ENCODE assay signal across 37 cellular contexts in genomic region chr5:88863523-88863922, GRCh38.
"Had no signal": no experiment of that assay in that cellular context is flagged by ENCODE, and none has a peak within 500 bp of the region (broad histone marks: within the 10 kb centered on the region; RNA-seq: fewer than 3 reads in every experiment).

No MANE protein-coding gene starts in this region.

- FAIRE-seq: astrocyte, TTC549 had no signal

- H3K27me3 Mint-ChIP-seq: activated CD4-positive, alpha-beta memory T cell treated with anti-CD3 and anti-CD28 coated beads, Interleukin-2, amount 10 ng/mL, durations not matched to agents 7 days and 5 days; activated CD4-positive, alpha-beta T cell treated with anti-CD3 and anti-CD28 coated beads for 36 hours; activated CD4-positive, alpha-beta T cell treated with anti-CD3 and anti-CD28 coated beads, Interleukin-2, amount 10 ng/mL, durations not matched to agents 7 days and 5 days; activated CD8-positive, alpha-beta memory T cell treated with anti-CD3 and anti-CD28 coated beads, Interleukin-2, amount 10 ng/mL, durations not matched to agents 7 days and 5 days; activated naive CD4-positive, alpha-beta T cell treated with anti-CD3 and anti-CD28 coated beads, Interleukin-2, amount 10 ng/mL, durations not matched to agents 7 days and 5 days; activated T-cell treated with anti-CD3 and anti-CD28 coated beads, Interleukin-2, amount 50 U/mL, for 24 hours had no signal

- H3K4me3 Mint-ChIP-seq: activated CD4-positive, alpha-beta memory T cell treated with anti-CD3 and anti-CD28 coated beads, Interleukin-2, amount 10 ng/mL, durations not matched to agents 7 days and 5 days; activated CD4-positive, alpha-beta T cell treated with anti-CD3 and anti-CD28 coated beads for 36 hours; activated CD4-positive, alpha-beta T cell treated with anti-CD3 and anti-CD28 coated beads, Interleukin-2, amount 10 ng/mL, durations not matched to agents 7 days and 5 days; activated CD8-positive, alpha-beta memory T cell treated with anti-CD3 and anti-CD28 coated beads, Interleukin-2, amount 10 ng/mL, durations not matched to agents 7 days and 5 days; activated CD8-positive, alpha-beta T cell treated with anti-CD3 and anti-CD28 coated beads, Interleukin-2, amount 10 ng/mL, durations not matched to agents 7 days and 5 days; activated naive CD4-positive, alpha-beta T cell treated with anti-CD3 and anti-CD28 coated beads, Interleukin-2, amount 10 ng/mL, durations not matched to agents 7 days and 5 days; activated naive CD8-positive, alpha-beta T cell treated with anti-CD3 and anti-CD28 coated beads for 36 hours; activated T-cell treated with anti-CD3 and anti-CD28 coated beads, Interleukin-2, amount 50 U/mL, for 24 hours; T-helper 1 cell treated with Interleukin-12 subunit alpha and Interleukin-12 subunit beta and Interleukin-4 antibody, amounts not matched to agents 30 μg/mL and 1 μg/mL, for 36 hours; T-helper 2 cell treated with Interferon-gamma antibody and Interleukin-4, amounts not matched to agents 5 μg/mL and 100 μg/mL, for 36 hours; WTC11 had no signal

- H3K27ac ChIP-seq: adrenal gland, body of pancreas, brain microvascular endothelial cell, breast epithelium, VCaP had no signal

- H3K27me3 ChIP-seq: adrenal gland, body of pancreas, brain microvascular endothelial cell, breast epithelium had no signal

- H3K36me3 Mint-ChIP-seq: activated CD8-positive, alpha-beta memory T cell treated with anti-CD3 and anti-CD28 coated beads, Interleukin-2, amount 10 ng/mL, durations not matched to agents 7 days and 5 days; activated naive CD4-positive, alpha-beta T cell treated with anti-CD3 and anti-CD28 coated beads, Interleukin-2, amount 10 ng/mL, durations not matched to agents 7 days and 5 days; activated naive CD4-positive, alpha-beta T cell treated with anti-CD3 and anti-CD28 coated beads, Interleukin-2, amount 50 U/mL, for 72 hours; activated naive CD8-positive, alpha-beta T cell treated with anti-CD3 and anti-CD28 coated beads for 36 hours; WTC11 had no signal

- DNase-seq: activated CD4-positive, alpha-beta memory T cell treated with anti-CD3 and anti-CD28 coated beads, Interleukin-2, amount 10 ng/mL, durations not matched to agents 7 days and 5 days; activated CD4-positive, alpha-beta T cell treated with anti-CD3 and anti-CD28 coated beads for 1 hour; activated CD4-positive, alpha-beta T cell treated with anti-CD3 and anti-CD28 coated beads for 36 hours; activated CD4-positive, alpha-beta T cell treated with anti-CD3 and anti-CD28 coated beads for 48 hours; activated CD4-positive, alpha-beta T cell treated with anti-CD3 and anti-CD28 coated beads, Interleukin-2, amount 10 ng/mL, durations not matched to agents 7 days and 5 days; activated CD4-positive, alpha-beta T cell treated with anti-CD3 and anti-CD28 coated beads, Interleukin-2, amount 50 U/mL, for 48 hours; activated CD4-positive, CD25-positive, alpha-beta regulatory T cell; activated CD8-positive, alpha-beta memory T cell treated with anti-CD3 and anti-CD28 coated beads for 24 hours; activated CD8-positive, alpha-beta memory T cell treated with anti-CD3 and anti-CD28 coated beads, Interleukin-2, amount 10 ng/mL, durations not matched to agents 7 days and 5 days; activated CD8-positive, alpha-beta memory T cell treated with anti-CD3 and anti-CD28 coated beads, Interleukin-2, amount 50 U/mL, for 48 hours; activated CD8-positive, alpha-beta T cell treated with anti-CD3 and anti-CD28 coated beads, Interleukin-2, amount 10 ng/mL, durations not matched to agents 7 days and 5 days; activated effector memory CD4-positive, alpha-beta T cell treated with Interleukin-2 at 50 U/mL for 16 hours; activated gamma-delta T cell; activated naive CD4-positive, alpha-beta T cell treated with anti-CD3 and anti-CD28 coated beads, Interleukin-2, amount 10 ng/mL, durations not matched to agents 7 days and 5 days; activated naive CD4-positive, alpha-beta T cell treated with Interleukin-2 at 50 U/mL for 16 hours; activated naive CD8-positive, alpha-beta T cell treated with anti-CD3 and anti-CD28 coated beads for 36 hours; activated T-cell treated with anti-CD3 and anti-CD28 coated beads, Interleukin-2, amount 50 U/mL, for 24 hours; activated T-cell treated with anti-CD3 and anti-CD28 coated beads, Interleukin-2, amount 50 U/mL, for 48 hours; adrenal gland; amniotic stem cell; aorta; body of pancreas; brain microvascular endothelial cell; central memory CD4-positive, alpha-beta T cell; T-helper 1 cell; T-helper 2 cell; T-helper 9 cell had no signal

- H3K4me1 Mint-ChIP-seq: activated CD4-positive, alpha-beta memory T cell treated with anti-CD3 and anti-CD28 coated beads, Interleukin-2, amount 10 ng/mL, durations not matched to agents 7 days and 5 days; activated CD4-positive, alpha-beta T cell treated with anti-CD3 and anti-CD28 coated beads for 36 hours; activated CD4-positive, alpha-beta T cell treated with anti-CD3 and anti-CD28 coated beads, Interleukin-2, amount 10 ng/mL, durations not matched to agents 7 days and 5 days; activated CD8-positive, alpha-beta memory T cell treated with anti-CD3 and anti-CD28 coated beads, Interleukin-2, amount 10 ng/mL, durations not matched to agents 7 days and 5 days; activated naive CD4-positive, alpha-beta T cell treated with anti-CD3 and anti-CD28 coated beads, Interleukin-2, amount 10 ng/mL, durations not matched to agents 7 days and 5 days; activated naive CD8-positive, alpha-beta T cell treated with anti-CD3 and anti-CD28 coated beads for 36 hours; WTC11 had no signal

- H3K4me3 ChIP-seq: adrenal gland, body of pancreas, breast epithelium had no signal

- H3K27ac Mint-ChIP-seq: activated CD4-positive, alpha-beta memory T cell treated with anti-CD3 and anti-CD28 coated beads, Interleukin-2, amount 10 ng/mL, durations not matched to agents 7 days and 5 days; activated CD4-positive, alpha-beta T cell treated with anti-CD3 and anti-CD28 coated beads for 36 hours; activated CD4-positive, alpha-beta T cell treated with anti-CD3 and anti-CD28 coated beads, Interleukin-2, amount 10 ng/mL, durations not matched to agents 7 days and 5 days; activated CD8-positive, alpha-beta memory T cell treated with anti-CD3 and anti-CD28 coated beads, Interleukin-2, amount 10 ng/mL, durations not matched to agents 7 days and 5 days; activated CD8-positive, alpha-beta T cell treated with anti-CD3 and anti-CD28 coated beads, Interleukin-2, amount 10 ng/mL, durations not matched to agents 7 days and 5 days; activated naive CD4-positive, alpha-beta T cell treated with anti-CD3 and anti-CD28 coated beads, Interleukin-2, amount 10 ng/mL, durations not matched to agents 7 days and 5 days; activated naive CD4-positive, alpha-beta T cell treated with anti-CD3 and anti-CD28 coated beads, Interleukin-2, amount 50 U/mL, for 72 hours; activated naive CD8-positive, alpha-beta T cell treated with anti-CD3 and anti-CD28 coated beads for 36 hours; activated T-cell treated with anti-CD3 and anti-CD28 coated beads, Interleukin-2, amount 50 U/mL, for 24 hours; activated T-helper 2 cell treated with anti-CD3 and anti-CD28 coated beads, Interferon-gamma antibody, Interleukin-2, Interleukin-4, amounts not matched to agents 10 μg/mL and 5 μg/mL and 100 μg/mL, durations not matched to agents 14 hours and 24 hours and 36 hours; T-helper 1 cell treated with Interleukin-12 subunit alpha and Interleukin-12 subunit beta and Interleukin-4 antibody, amounts not matched to agents 30 μg/mL and 1 μg/mL, for 36 hours; T-helper 2 cell treated with Interferon-gamma antibody and Interleukin-4, amounts not matched to agents 5 μg/mL and 100 μg/mL, for 36 hours; WTC11 had no signal

- H3K4me1 ChIP-seq: body of pancreas, breast epithelium had no signal

- H3K9me3 Mint-ChIP-seq: activated CD4-positive, alpha-beta memory T cell treated with anti-CD3 and anti-CD28 coated beads, Interleukin-2, amount 10 ng/mL, durations not matched to agents 7 days and 5 days; activated CD4-positive, alpha-beta T cell treated with anti-CD3 and anti-CD28 coated beads, Interleukin-2, amount 10 ng/mL, durations not matched to agents 7 days and 5 days; activated naive CD4-positive, alpha-beta T cell treated with anti-CD3 and anti-CD28 coated beads, Interleukin-2, amount 10 ng/mL, durations not matched to agents 7 days and 5 days; activated naive CD4-positive, alpha-beta T cell treated with anti-CD3 and anti-CD28 coated beads, Interleukin-2, amount 50 U/mL, for 72 hours; activated naive CD8-positive, alpha-beta T cell treated with anti-CD3 and anti-CD28 coated beads for 36 hours; activated T-cell treated with anti-CD3 and anti-CD28 coated beads, Interleukin-2, amount 50 U/mL, for 24 hours; activated T-helper 2 cell treated with anti-CD3 and anti-CD28 coated beads, Interferon-gamma antibody, Interleukin-2, Interleukin-4, amounts not matched to agents 10 μg/mL and 5 μg/mL and 100 μg/mL, durations not matched to agents 14 hours and 24 hours and 36 hours; T-helper 1 cell treated with Interleukin-12 subunit alpha and Interleukin-12 subunit beta and Interleukin-4 antibody, amounts not matched to agents 30 μg/mL and 1 μg/mL, for 36 hours; T-helper 2 cell treated with Interferon-gamma antibody and Interleukin-4, amounts not matched to agents 5 μg/mL and 100 μg/mL, for 36 hours had no signal

- H3K36me3 ChIP-seq: adrenal gland, brain microvascular endothelial cell, breast epithelium had no signal

- ATAC-seq: activated CD4-positive, alpha-beta T cell treated with anti-CD3 and anti-CD28 coated beads for 36 hours; activated CD4-positive, CD25-positive, alpha-beta regulatory T cell treated with anti-CD3 and anti-CD28 coated beads, Interleukin-2, amount 50 U/mL, for 24 hours; activated CD8-positive, alpha-beta memory T cell treated with anti-CD3 and anti-CD28 coated beads, Interleukin-2, amount 10 ng/mL, durations not matched to agents 7 days and 5 days; activated CD8-positive, alpha-beta T cell treated with anti-CD3 and anti-CD28 coated beads, Interleukin-2, amount 10 ng/mL, durations not matched to agents 7 days and 5 days; activated naive CD4-positive, alpha-beta T cell treated with anti-CD3 and anti-CD28 coated beads, Interleukin-2, amount 50 U/mL, for 72 hours; body of pancreas; WTC11 had no signal

- H3K9me3 ChIP-seq: adrenal gland, body of pancreas, breast epithelium had no signal
